In genomic region chr4:149961876-149962597, GRCh38 we compare ENCODE assay signal across 19 cellular contexts.
DNase-seq lines count a peak whose midpoint lies in the region; ATAC-seq, FAIRE-seq and TF ChIP-seq lines count a peak whose summit lies in the region.
"Had no signal": no experiment of that assay in that cellular context is flagged by ENCODE, and none has a peak within 500 bp of the region (broad histone marks: within the 10 kb centered on the region; RNA-seq: fewer than 3 reads in every experiment).

No MANE protein-coding gene starts in this region.

- POLR2A ChIA-PET in AG04449 (lab: Yijun Ruan, JAX) (no interaction called here), GM10248 (lab: Yijun Ruan, JAX) (no interaction called here)

- DNase-seq in AG04449 (ENCODE audit: low read depth, low spot score) (peak; percentile 38), HT1080 (ENCODE audit: low read depth) (peak; percentile 68), astrocyte of the spinal cord (ENCODE audit: low read depth, low spot score) (peak; percentile 66), kidney tubule cell (ENCODE audit: low spot score) (peak; percentile 41), GDM1 (lab: John Stamatoyannopoulos, UW) (no peak), frontal cortex (ENCODE audit: low spot score in 2 of 2) (no peak), GM10248 (ENCODE audit: extremely low spot score) (no peak)
- DNase-seq: activated CD4-positive, alpha-beta T cell treated with anti-CD3 and anti-CD28 coated beads for 36 hours; activated T-cell treated with anti-CD3 and anti-CD28 coated beads, Interleukin-2, amount 50 U/mL, for 24 hours; body of pancreas; DMS79; hypothalamus; lower lobe of right lung; PC-9; stimulated activated CD8-positive, alpha-beta memory T cell treated with anti-CD3 and anti-CD28 coated beads, Interleukin-4, amount 100 ng/mL, for 48 hours; T-helper 17 cell; trophoblast cell had no signal

- FAIRE-seq in frontal cortex (lab: Jason Lieb, UNC), result no peak
- FAIRE-seq: GM19239 had no signal

- CTCF ChIA-PET in AG04449 (lab: Yijun Ruan, JAX), result interaction anchor here (1.4 kb wide), 1 partner anchor 293 kb away, joined by 3 read pairs; no protein-coding TSS in a partner anchor
- CTCF ChIA-PET in GM10248 (lab: Yijun Ruan, JAX), result interaction anchor here (1.3 to 1.5 kb wide), 3 partner anchors 8 to 591 kb away, joined by 3 read pairs; no protein-coding TSS in a partner anchor

- TF ChIP-seq CTCF in AG04449 (IDR thresholded peaks at IDR 0.05; ENCODE audit: insufficient read depth, low read length, missing control alignments), result no peak
- TF ChIP-seq CTCF in astrocyte of the spinal cord (IDR thresholded peaks at IDR 0.05; ENCODE audit: low read depth, low read length), result no peak
- no peak for TF ChIP-seq CTCF in GM10248 (IDR thresholded peaks at IDR 0.05; ENCODE audit: control extremely low read depth, extremely low read depth, low read depth, missing control alignments)

- no peak overlapping the region for H3K4me3 ChIP-seq in AG04449 (ENCODE audit: low read depth, low read length)
- no peak overlapping the region for H3K4me3 ChIP-seq in astrocyte of the spinal cord (ENCODE audit: low read depth, low read length)
- H3K4me3 ChIP-seq: body of pancreas, lower lobe of right lung, PC-9 had no signal

- in situ Hi-C loops in astrocyte of the spinal cord (cut with HindIII; ENCODE audit: low sequenced_read_pairs), result no loop called here

- no peak for ATAC-seq in HG03469 (IDR thresholded peaks at IDR 0.05; ENCODE audit: unreplicated experiment)
- ATAC-seq: activated CD4-positive, alpha-beta T cell treated with anti-CD3 and anti-CD28 coated beads for 36 hours; body of pancreas; lower lobe of right lung; T-helper 17 cell had no signal

Comparison
In these comparisons a context has a peak if more than half of its experiments do, and no peak if none do; other contexts are left out.
1. DNase-seq: peak in AG04449 (single experiment), HT1080 (single experiment), astrocyte of the spinal cord (single experiment) and kidney tubule cell (single experiment); none in GDM1 (single experiment), frontal cortex (0 of 2) and GM10248 (single experiment).